Comparison of ENCODE assay signal across 1 cellular context in the genomic region with DNA sequence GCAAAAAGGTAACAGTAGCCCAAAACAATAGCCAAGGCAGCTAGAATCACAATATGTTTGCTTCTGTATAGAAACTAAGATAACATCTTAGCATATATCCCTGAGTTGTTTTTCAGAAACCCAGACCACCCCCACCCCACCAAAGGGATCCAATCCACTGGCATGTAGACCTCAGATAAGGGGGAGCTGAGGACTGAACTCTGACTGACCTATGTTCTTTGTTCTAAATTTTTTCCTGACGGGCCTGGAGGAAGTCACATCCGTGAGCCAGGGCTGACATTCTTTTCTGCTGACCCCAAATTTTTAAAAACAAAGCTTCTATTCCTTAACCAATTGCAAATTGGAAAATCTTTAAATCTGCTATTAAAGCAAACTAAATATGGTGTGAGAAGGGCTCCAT.
TF ChIP-seq lines count a peak whose summit lies in the region.

No MANE protein-coding gene starts in this region.

TF ChIP-seq in GM23338, 12 proteins besides CTCF, POLR2A, EP300 and RAD21 (continued from another document):
- no peak for TF ChIP-seq POLR2AphosphoS5 (IDR thresholded peaks at IDR 0.05; ENCODE audit: low read depth)
- TF ChIP-seq, protein P1, sequence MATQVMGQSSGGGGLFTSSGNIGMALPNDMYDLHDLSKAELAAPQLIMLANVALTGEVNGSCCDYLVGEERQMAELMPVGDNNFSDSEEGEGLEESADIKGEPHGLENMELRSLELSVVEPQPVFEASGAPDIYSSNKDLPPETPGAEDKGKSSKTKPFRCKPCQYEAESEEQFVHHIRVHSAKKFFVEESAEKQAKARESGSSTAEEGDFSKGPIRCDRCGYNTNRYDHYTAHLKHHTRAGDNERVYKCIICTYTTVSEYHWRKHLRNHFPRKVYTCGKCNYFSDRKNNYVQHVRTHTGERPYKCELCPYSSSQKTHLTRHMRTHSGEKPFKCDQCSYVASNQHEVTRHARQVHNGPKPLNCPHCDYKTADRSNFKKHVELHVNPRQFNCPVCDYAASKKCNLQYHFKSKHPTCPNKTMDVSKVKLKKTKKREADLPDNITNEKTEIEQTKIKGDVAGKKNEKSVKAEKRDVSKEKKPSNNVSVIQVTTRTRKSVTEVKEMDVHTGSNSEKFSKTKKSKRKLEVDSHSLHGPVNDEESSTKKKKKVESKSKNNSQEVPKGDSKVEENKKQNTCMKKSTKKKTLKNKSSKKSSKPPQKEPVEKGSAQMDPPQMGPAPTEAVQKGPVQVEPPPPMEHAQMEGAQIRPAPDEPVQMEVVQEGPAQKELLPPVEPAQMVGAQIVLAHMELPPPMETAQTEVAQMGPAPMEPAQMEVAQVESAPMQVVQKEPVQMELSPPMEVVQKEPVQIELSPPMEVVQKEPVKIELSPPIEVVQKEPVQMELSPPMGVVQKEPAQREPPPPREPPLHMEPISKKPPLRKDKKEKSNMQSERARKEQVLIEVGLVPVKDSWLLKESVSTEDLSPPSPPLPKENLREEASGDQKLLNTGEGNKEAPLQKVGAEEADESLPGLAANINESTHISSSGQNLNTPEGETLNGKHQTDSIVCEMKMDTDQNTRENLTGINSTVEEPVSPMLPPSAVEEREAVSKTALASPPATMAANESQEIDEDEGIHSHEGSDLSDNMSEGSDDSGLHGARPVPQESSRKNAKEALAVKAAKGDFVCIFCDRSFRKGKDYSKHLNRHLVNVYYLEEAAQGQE (IDR thresholded peaks at IDR 0.05; ENCODE audit: unreplicated experiment): no peak
- no peak for TF ChIP-seq ZNF331 (CRISPR knock-in tag; IDR thresholded peaks at IDR 0.05; ENCODE audit: low read depth)
- no peak for TF ChIP-seq EZH2phosphoT487 (IDR thresholded peaks at IDR 0.05; ENCODE audit: unreplicated experiment)
TF ChIP-seq in GM23338: peak in this region for 0.
